In genomic region chr17:5522476-5522875, GRCh38 we compare ENCODE assay signal across 2 cellular contexts.
TF ChIP-seq lines count a peak whose summit lies in the region.

No MANE protein-coding gene starts in this region.

TF ChIP-seq in GM23338, 12 proteins besides CTCF, POLR2A, EP300 and RAD21:
- no peak for TF ChIP-seq NANOG (IDR thresholded peaks at IDR 0.05; ENCODE audit: borderline replicate concordance)
- TF ChIP-seq POLR2AphosphoS5 (IDR thresholded peaks at IDR 0.05; ENCODE audit: low read depth), result no peak
- TF ChIP-seq REST (IDR thresholded peaks at IDR 0.05; ENCODE audit: unreplicated experiment), result no peak
- TF ChIP-seq EZH2 (IDR thresholded peaks at IDR 0.05; ENCODE audit: low read depth, unreplicated experiment), result no peak
- TF ChIP-seq STAT1 (IDR thresholded peaks at IDR 0.05; ENCODE audit: unreplicated experiment), result no peak
- TF ChIP-seq EZH2phosphoT487 (IDR thresholded peaks at IDR 0.05; ENCODE audit: unreplicated experiment), result no peak
- no peak for TF ChIP-seq ETS1 (IDR thresholded peaks at IDR 0.05)
- TF ChIP-seq ZNF331 (CRISPR knock-in tag; IDR thresholded peaks at IDR 0.05; ENCODE audit: low read depth), result no peak
- no peak for TF ChIP-seq ZNF114 (CRISPR knock-in tag; IDR thresholded peaks at IDR 0.05)
- no peak for TF ChIP-seq CREB1 (CRISPR knock-in tag; IDR thresholded peaks at IDR 0.05; ENCODE audit: low read depth)
- no peak for TF ChIP-seq JUNB (IDR thresholded peaks at IDR 0.05; ENCODE audit: unreplicated experiment)

TF ChIP-seq in IMR-90, 13 proteins besides CTCF, POLR2A, EP300 and RAD21:
- TF ChIP-seq CHD1 (IDR thresholded peaks at IDR 0.05; ENCODE audit: low read depth, low read length) (no peak), NFE2L2 (IDR thresholded peaks at IDR 0.05; ENCODE audit: low read depth, low read length) (no peak), FOS (IDR thresholded peaks at IDR 0.05; ENCODE audit: low read depth, low read length) (no peak), SMC3 (IDR thresholded peaks at IDR 0.05; ENCODE audit: low read depth, low read length) (no peak), RCOR1 (IDR thresholded peaks at IDR 0.05; ENCODE audit: insufficient replicate concordance, low read length) (no peak), USF2 (IDR thresholded peaks at IDR 0.05; ENCODE audit: low read depth, low read length) (no peak), MAFK (IDR thresholded peaks at IDR 0.05; ENCODE audit: low read depth, low read length) (no peak), MXI1 (IDR thresholded peaks at IDR 0.05; ENCODE audit: borderline replicate concordance, low read depth, low read length) (no peak), MAZ (IDR thresholded peaks at IDR 0.05; ENCODE audit: borderline replicate concordance, low read depth, low read length) (no peak), CEBPB (IDR thresholded peaks at IDR 0.05; ENCODE audit: low read depth, low read length) (no peak), BHLHE40 (IDR thresholded peaks at IDR 0.05; ENCODE audit: low read depth, low read length) (no peak), ELK1 (IDR thresholded peaks at IDR 0.05; ENCODE audit: borderline replicate concordance, low read depth, low read length) (no peak), RFX5 (IDR thresholded peaks at IDR 0.05; ENCODE audit: low read depth, low read length) (no peak)
